In genomic region chr17:74571894-74572293, GRCh38 we compare ENCODE assay signal across 25 cellular contexts. TPM values are rescaled to one million over a fixed set of nuclear protein-coding genes. Genes with fewer than 3 reads are reported as not detected.
"Had no signal": no experiment of that assay in that cellular context is flagged by ENCODE, and none has a peak within 500 bp of the region (broad histone marks: within the 10 kb centered on the region; RNA-seq: fewer than 3 reads in every experiment).

No MANE protein-coding gene starts in this region.

- DNase-seq: KBM-7; MV-4-11; NCI-H1048; NCI-H1105; NCI-H1417; NCI-H1436 treated with DMSO at 0.1 percent for 48 hours; NCI-H1694; NCI-H187 treated with DMSO at 0.1 percent for 48 hours; NCI-H2029 treated with DMSO at 0.1 percent for 48 hours; NCI-H226; NCI-H446; NCI-H510A; NCI-H524 treated with DMSO at 0.1 percent for 48 hours; NCI-H69; NCI-H774; NK-92 treated with Interleukin-12 subunit alpha and Interleukin-12 subunit beta, amount 100 ng/mL, for 24 hours; PC-3; SHP77; SK-N-SH had no signal

- ATAC-seq: Panc1, PC-3 had no signal

RNA-seq across cellular contexts. Expression of gene CD300H, which starts 4.6 kb away (rescaled TPM):
- total RNA-seq: HT-29, LHCN-M2, MCF 10A, OCI-LY7, PC-3, SK-MEL-5 had no signal
- polyA plus RNA-seq: SK-N-SH had no signal

RNA-seq across cellular contexts. Expression of gene CD300LD, which starts 20.2 kb away (rescaled TPM):
- total RNA-seq: HT-29, LHCN-M2, MCF 10A, OCI-LY7, PC-3, SK-MEL-5 had no signal
- polyA plus RNA-seq: SK-N-SH had no signal

RNA-seq across cellular contexts. Expression of gene CD300C, which starts 26.0 kb away (rescaled TPM):
- total RNA-seq: LHCN-M2, MCF 10A, OCI-LY7, PC-3 had no signal
- polyA plus RNA-seq: SK-N-SH had no signal

RNA-seq across cellular contexts. Expression of gene CD300LB, which starts 40.6 kb away (rescaled TPM):
- total RNA-seq: HT-29, LHCN-M2, MCF 10A, OCI-LY7, PC-3, SK-MEL-5 had no signal
- polyA plus RNA-seq: SK-N-SH had no signal

RNA-seq across cellular contexts. Expression of gene CD300E, which starts 51.6 kb away (rescaled TPM):
- total RNA-seq: HT-29, LHCN-M2, MCF 10A, OCI-LY7, PC-3, SK-MEL-5 had no signal
- polyA plus RNA-seq: SK-N-SH had no signal
